ENCODE assay signal across 8 cellular contexts in genomic region chr2:231104115-231104713, GRCh38. TPM values are rescaled to one million over a fixed set of nuclear protein-coding genes. Genes with fewer than 3 reads are reported as not detected.
DNase-seq lines count a peak whose midpoint lies in the region; ATAC-seq and TF ChIP-seq lines count a peak whose summit lies in the region.

No MANE protein-coding gene starts in this region.

- H3K27ac Mint-ChIP-seq in type B pancreatic cell: no peak overlapping the region

- DNase-seq in ACHN (peak; percentile 76), fibroblast of the aortic adventitia (ENCODE audit: low read depth) (peak; percentile 90), nucleus accumbens (lab: John Stamatoyannopoulos, UW) (peak in 39 of 56 donors; percentile 2 to 80 (median 18)), type B pancreatic cell (ENCODE audit: extremely low spot score, unreplicated experiment) (no peak)
- peak; percentile 68 to 69 for DNase-seq in activated T-cell treated with anti-CD3 and anti-CD28 coated beads, Interleukin-2, amount 50 U/mL, for 48 hours

- peaks cover 64% of the 10 kb centered on the region for H3K36me3 ChIP-seq in OCI-LY1 (ENCODE audit: insufficient read depth, low read length)

- 0 out of 2 replicates have a peak, but pooled peaks cover 5% of the 10 kb centered on the region for H3F3A ChIP-seq in OCI-LY1 (ENCODE audit: insufficient read depth, low read length)

- no peaks in the 10 kb centered on the region for H3K27me3 Mint-ChIP-seq in type B pancreatic cell

- peak; percentile 80 for ATAC-seq in HG03135 (IDR thresholded peaks at IDR 0.05; ENCODE audit: unreplicated experiment)

- no peak overlapping the region for H3K4me3 ChIP-seq in GM12875 (ENCODE audit: low read depth, low read length)
- H3K4me3 ChIP-seq in OCI-LY1 (ENCODE audit: low read depth, low read length, poor library complexity, severe bottlenecking): no peak overlapping the region
- H3K4me3 ChIP-seq in fibroblast of the aortic adventitia (ENCODE audit: low read depth, low read length): no peak overlapping the region

- peak; percentile 69; the same call in 1 of the 2 replicates for TF ChIP-seq CTCF in GM12875 (IDR thresholded peaks at IDR 0.05; ENCODE audit: borderline replicate concordance, insufficient read depth, low read depth, low read length)
- TF ChIP-seq CTCF in OCI-LY1 (IDR thresholded peaks at IDR 0.05; ENCODE audit: low read length): peak; percentile 72
- peak; percentile 95 for TF ChIP-seq CTCF in fibroblast of the aortic adventitia (IDR thresholded peaks at IDR 0.05; ENCODE audit: insufficient read depth, low read length)
- peak; percentile 87 for TF ChIP-seq CTCF in type B pancreatic cell (conservative IDR thresholded peaks at IDR 0.05)

- H2AFZ ChIP-seq in OCI-LY1 (ENCODE audit: low read length): no peak overlapping the region

- H3K9me3 ChIP-seq in OCI-LY1 (ENCODE audit: low read length): peaks cover 3% of the 10 kb centered on the region

- no peak overlapping the region for H3K9ac ChIP-seq in OCI-LY1 (ENCODE audit: low read length)

- H3K79me2 ChIP-seq in OCI-LY1 (ENCODE audit: insufficient read depth, low read length): no peaks in the 10 kb centered on the region; the same call in 1 of the 2 replicates

- H3K27ac ChIP-seq in OCI-LY1 (ENCODE audit: low read depth, low read length, poor library complexity, severe bottlenecking): no peak overlapping the region

- H4K20me1 ChIP-seq in OCI-LY1 (ENCODE audit: insufficient read depth, low read length): no peaks in the 10 kb centered on the region; the same call in 1 of the 2 replicates

- no peak overlapping the region for H3K4me2 ChIP-seq in OCI-LY1 (ENCODE audit: low read length)

- peaks cover 6% of the 10 kb centered on the region for H3K9me3 Mint-ChIP-seq in type B pancreatic cell

- no peaks in the 10 kb centered on the region for H3K27me3 ChIP-seq in OCI-LY1 (ENCODE audit: insufficient read depth, low read length)

- no peaks in the 10 kb centered on the region for H3K4me1 ChIP-seq in OCI-LY1 (ENCODE audit: insufficient read depth, low read length, severe bottlenecking)

- peaks cover 32% of the 10 kb centered on the region for H3K36me3 Mint-ChIP-seq in type B pancreatic cell

- no peaks in the 10 kb centered on the region for H3K4me1 Mint-ChIP-seq in type B pancreatic cell (ENCODE audit: unreplicated experiment)

- in situ Hi-C loops in ACHN (cut with HindIII; ENCODE audit: low pct_ligation_motif_present, low pct_unique_long_range_greater_than_20kb, low sequenced_read_pairs): no loop called here

- no peak overlapping the region for H3K4me3 Mint-ChIP-seq in type B pancreatic cell

- no peaks in the 10 kb centered on the region for H3K9me2 ChIP-seq in OCI-LY1 (ENCODE audit: low read depth, low read length)

RNA-seq across cellular contexts. Expression of gene HTR2B, which starts 20.6 kb away (rescaled TPM):
- total RNA-seq in fibroblast of the aortic adventitia (ENCODE audit: low replicate concordance) (17.4 and 33.0 TPM in 2 replicates), type B pancreatic cell (ENCODE audit: low replicate concordance) (not detected in 2 replicates)

RNA-seq across cellular contexts. Expression of gene PSMD1, which starts 47.5 kb away (rescaled TPM):
- 127 and 146 TPM in 2 replicates for total RNA-seq in fibroblast of the aortic adventitia (ENCODE audit: low replicate concordance)
- total RNA-seq in type B pancreatic cell (ENCODE audit: low replicate concordance): 85.5 and 91.6 TPM in 2 replicates

Comparison
In these comparisons a context has a peak if more than half of its experiments do, and no peak if none do; other contexts are left out.
1. RNA of gene HTR2B, which starts 20.6 kb away (total RNA-seq): 17.4 to 33.0 TPM in fibroblast of the aortic adventitia; not detected in type B pancreatic cell; every median in the first group is over 10 times any median in the second.
2. Peak in every context shown above with its lines, with median percentiles within 50 percentile points of each other: CTCF ChIP-seq.